Comparison of ENCODE assay signal across 8 cellular contexts in genomic region chr22:36327922-36328551, GRCh38. TPM values are rescaled to one million over a fixed set of nuclear protein-coding genes. Genes with fewer than 3 reads are reported as not detected.
DNase-seq lines count a peak whose midpoint lies in the region; ATAC-seq, FAIRE-seq and TF ChIP-seq lines count a peak whose summit lies in the region.

No MANE protein-coding gene starts in this region.

- TF ChIP-seq CTCF in GM13976 (IDR thresholded peaks at IDR 0.05; ENCODE audit: borderline replicate concordance, control extremely low read depth, extremely low read depth, insufficient read depth, missing control alignments) (no peak), D721Med (IDR thresholded peaks at IDR 0.05; ENCODE audit: insufficient read depth, missing control alignments) (no peak)

- intact Hi-C loops in activated T-helper 1 cell treated with anti-CD3 and anti-CD28 coated beads, Interleukin-12 subunit alpha, Interleukin-12 subunit beta, Interleukin-2, Interleukin-4 antibody, amounts not matched to agents 30 ng/mL and 10 ng/mL and 1 ng/mL, durations not matched to agents 14 hours and 24 hours and 36 hours (cut with micrococcal nuclease) = no loop called here
- intact Hi-C loops in left cardiac atrium (cut with DNase I) = loop anchor here (2.0 to 10.0 kb wide), 2 partner anchors 37 to 137 kb away; no protein-coding TSS in a partner anchor

- H3K4me3 Mint-ChIP-seq in activated T-helper 1 cell treated with anti-CD3 and anti-CD28 coated beads, Interleukin-12 subunit alpha, Interleukin-12 subunit beta, Interleukin-2, Interleukin-4 antibody, amounts not matched to agents 30 ng/mL and 10 ng/mL and 1 ng/mL, durations not matched to agents 14 hours and 24 hours and 36 hours = peak overlapping the region; percentile 86

- H3K4me3 ChIP-seq in HUES48 (ENCODE audit: low read depth, low read length) = no peak overlapping the region
- no peak overlapping the region for H3K4me3 ChIP-seq in skeletal muscle tissue (ENCODE audit: low read length in 3 of 3)

- in situ Hi-C loops in GM13976 (cut with MboI; ENCODE audit: low sequenced_read_pairs, unreplicated experiment) = no loop called here

- ATAC-seq in left cardiac atrium (peak; percentile 0 to 17), GM19324 (IDR thresholded peaks at IDR 0.05; ENCODE audit: low FRiP score, unreplicated experiment) (no peak)

- H3K36me3 ChIP-seq in HUES48 (ENCODE audit: control insufficient read depth, insufficient read depth, low read length) = peaks cover 70% of the 10 kb centered on the region
- peaks cover 26 to 35% (median 26%) of the 10 kb centered on the region in 3 donors for H3K36me3 ChIP-seq in skeletal muscle tissue (ENCODE audit: control insufficient read depth in 3 of 3, insufficient read depth in 3 of 3, low read length in 3 of 3)

- no peak for DNase-seq in activated T-helper 1 cell treated with anti-CD3 and anti-CD28 coated beads, Interleukin-12 subunit alpha, Interleukin-12 subunit beta, Interleukin-2, Interleukin-4 antibody, amounts not matched to agents 30 ng/mL and 10 ng/mL and 1 ng/mL, durations not matched to agents 14 hours and 24 hours and 36 hours (ENCODE audit: low spot score)
- peak; percentile 70 for DNase-seq in left cardiac atrium
- DNase-seq in globus pallidus (ENCODE audit: low spot score) = no peak
- no peak for DNase-seq in GM13976 (ENCODE audit: low spot score)
- no peak for DNase-seq in D721Med (ENCODE audit: insufficient read length, low spot score)

- H3K9me3 ChIP-seq in HUES48 (ENCODE audit: control insufficient read depth, insufficient read depth, low read length) (no peaks in the 10 kb centered on the region), skeletal muscle tissue (ENCODE audit: control insufficient read depth in 3 of 3, low read length in 3 of 3) (no peaks in the 10 kb centered on the region)

- H3K9me3 Mint-ChIP-seq in activated T-helper 1 cell treated with anti-CD3 and anti-CD28 coated beads, Interleukin-12 subunit alpha, Interleukin-12 subunit beta, Interleukin-2, Interleukin-4 antibody, amounts not matched to agents 30 ng/mL and 10 ng/mL and 1 ng/mL, durations not matched to agents 14 hours and 24 hours and 36 hours = no peaks in the 10 kb centered on the region

- H3K4me1 ChIP-seq in HUES48 (ENCODE audit: control insufficient read depth, insufficient read depth, low read length) (peaks cover 47% of the 10 kb centered on the region), skeletal muscle tissue (ENCODE audit: control insufficient read depth in 3 of 3, insufficient read depth in 3 of 3, low read length in 3 of 3) (peaks cover 97 to 100% (median 98%) of the 10 kb centered on the region in 3 donors)

- H3K36me3 Mint-ChIP-seq in activated T-helper 1 cell treated with anti-CD3 and anti-CD28 coated beads, Interleukin-12 subunit alpha, Interleukin-12 subunit beta, Interleukin-2, Interleukin-4 antibody, amounts not matched to agents 30 ng/mL and 10 ng/mL and 1 ng/mL, durations not matched to agents 14 hours and 24 hours and 36 hours (ENCODE audit: low read depth) = peaks cover 73% of the 10 kb centered on the region

- H3K27me3 Mint-ChIP-seq in activated T-helper 1 cell treated with anti-CD3 and anti-CD28 coated beads, Interleukin-12 subunit alpha, Interleukin-12 subunit beta, Interleukin-2, Interleukin-4 antibody, amounts not matched to agents 30 ng/mL and 10 ng/mL and 1 ng/mL, durations not matched to agents 14 hours and 24 hours and 36 hours (ENCODE audit: insufficient read depth) = no peaks in the 10 kb centered on the region

- peaks cover 67% of the 10 kb centered on the region for H3K4me1 Mint-ChIP-seq in activated T-helper 1 cell treated with anti-CD3 and anti-CD28 coated beads, Interleukin-12 subunit alpha, Interleukin-12 subunit beta, Interleukin-2, Interleukin-4 antibody, amounts not matched to agents 30 ng/mL and 10 ng/mL and 1 ng/mL, durations not matched to agents 14 hours and 24 hours and 36 hours (ENCODE audit: low read depth)

- H3K27ac Mint-ChIP-seq in activated T-helper 1 cell treated with anti-CD3 and anti-CD28 coated beads, Interleukin-12 subunit alpha, Interleukin-12 subunit beta, Interleukin-2, Interleukin-4 antibody, amounts not matched to agents 30 ng/mL and 10 ng/mL and 1 ng/mL, durations not matched to agents 14 hours and 24 hours and 36 hours = peak overlapping the region; percentile 98

- H3K27me3 ChIP-seq in HUES48 (ENCODE audit: control insufficient read depth, insufficient read depth, low read length) (no peaks in the 10 kb centered on the region), skeletal muscle tissue (ENCODE audit: control insufficient read depth in 3 of 3, insufficient read depth in 3 of 3, low read length in 3 of 3) (no peaks in the 10 kb centered on the region)

- peak overlapping the region; percentile 96 for H3K27ac ChIP-seq in HUES48 (ENCODE audit: low read depth, low read length)
- H3K27ac ChIP-seq in skeletal muscle tissue (ENCODE audit: low read depth, low read length) = peak overlapping the region; percentile 92

- FAIRE-seq in D721Med (lab: Jason Lieb, UNC) = no peak

- H3K9ac ChIP-seq in HUES48 (ENCODE audit: low read depth, low read length) (peak overlapping the region; percentile 78; the same call in 1 of the 2 replicates), skeletal muscle tissue (ENCODE audit: low read depth in 1 of 3, low read length in 3 of 3) (peak overlapping the region; percentile 35 to 76 (median 51))

RNA-seq across cellular contexts. Expression of gene MYH9, which starts 59.7 kb away (rescaled TPM):
- 618 and 639 TPM in 2 replicates for total RNA-seq in activated T-helper 1 cell treated with anti-CD3 and anti-CD28 coated beads, Interleukin-12 subunit alpha, Interleukin-12 subunit beta, Interleukin-2, Interleukin-4 antibody, amounts not matched to agents 30 ng/mL and 10 ng/mL and 1 ng/mL, durations not matched to agents 14 hours and 24 hours and 36 hours
- total RNA-seq in left cardiac atrium = 100 to 1,000 TPM; 225 to 367 TPM
- 111 TPM for total RNA-seq in skeletal muscle tissue
